11 cellular contexts compared by ENCODE assay signal in the genomic region with DNA sequence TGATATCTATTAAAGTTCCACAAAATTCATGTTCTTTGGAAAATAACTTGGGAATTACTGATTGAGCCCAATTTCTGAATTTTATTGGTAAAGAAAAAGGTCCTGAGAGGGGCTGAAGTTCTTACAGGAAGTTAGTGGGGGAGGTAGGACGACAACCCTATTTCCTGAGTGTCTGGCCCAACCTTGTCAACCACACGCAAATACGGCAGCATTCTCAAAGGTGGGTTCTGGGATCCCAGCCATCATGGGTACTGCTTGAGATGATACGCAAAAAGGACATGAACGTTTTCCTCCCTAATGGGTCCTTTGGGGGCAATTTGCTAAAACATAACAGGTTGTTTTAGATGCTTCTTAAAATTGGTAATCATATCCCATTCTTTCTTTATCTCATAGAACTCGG. TPM values are rescaled to one million over a fixed set of nuclear protein-coding genes. Genes with fewer than 3 reads are reported as not detected.
DNase-seq lines count a peak whose midpoint lies in the region; ATAC-seq and TF ChIP-seq lines count a peak whose summit lies in the region.
"Had no signal": no experiment of that assay in that cellular context is flagged by ENCODE, and none has a peak within 500 bp of the region (broad histone marks: within the 10 kb centered on the region; RNA-seq: fewer than 3 reads in every experiment).

No MANE protein-coding gene starts in this region.

- intact Hi-C loops in natural killer cell (cut with micrococcal nuclease) (no loop called here), A673 (cut with micrococcal nuclease; ENCODE audit: unreplicated experiment) (no loop called here)

- H3K9me3 ChIP-seq in DND-41 (ENCODE audit: insufficient read depth, low read length, severe bottlenecking): no peaks in the 10 kb centered on the region
- H3K9me3 ChIP-seq in KOPT-K1 (ENCODE audit: insufficient read depth, low read length, poor library complexity, severe bottlenecking): no peaks in the 10 kb centered on the region
- no peaks in the 10 kb centered on the region for H3K9me3 ChIP-seq in A673 (ENCODE audit: low read depth, low read length, poor library complexity, severe bottlenecking)

- H3K27me3 Mint-ChIP-seq in natural killer cell (ENCODE audit: low read depth in 2 of 2): no peaks in the 10 kb centered on the region

- H3K27ac Mint-ChIP-seq in natural killer cell: peak overlapping the region; percentile 96 to 98

- H3K27me3 ChIP-seq in DND-41 (ENCODE audit: insufficient read depth, low read length, poor library complexity): no peaks in the 10 kb centered on the region
- H3K27me3 ChIP-seq in A673 (replicated peaks; ENCODE audit: insufficient read depth, low read depth, low read length, poor library complexity): no peaks in the 10 kb centered on the region

- no peak overlapping the region for H3K4me2 ChIP-seq in DND-41 (ENCODE audit: insufficient read depth, low read length)

- CTCF ChIA-PET in A673 (lab: Charles Lee): no interaction called here

- H3K36me3 ChIP-seq in DND-41 (ENCODE audit: insufficient read depth, low read length): no peaks in the 10 kb centered on the region
- H3K36me3 ChIP-seq in KOPT-K1 (ENCODE audit: insufficient read depth, low read length): no peaks in the 10 kb centered on the region
- no peaks in the 10 kb centered on the region for H3K36me3 ChIP-seq in A673 (ENCODE audit: insufficient read depth, low read length, poor library complexity, severe bottlenecking)

- H3K79me2 ChIP-seq in DND-41 (ENCODE audit: insufficient read depth, low read length): peaks cover 14% of the 10 kb centered on the region

- H3K4me1 ChIP-seq in DND-41 (ENCODE audit: insufficient read depth, low read length) (peaks cover 30% of the 10 kb centered on the region), A673 (ENCODE audit: insufficient read depth, low read length, poor library complexity, severe bottlenecking) (peaks cover 18% of the 10 kb centered on the region)

- H4K20me1 ChIP-seq in DND-41 (ENCODE audit: insufficient read depth, low read length): no peaks in the 10 kb centered on the region

- DNase-seq in DND-41 (peak; percentile 23), natural killer cell (no peak), A673 (ENCODE audit: low spot score) (no peak), GM19238 (ENCODE audit: insufficient read length, low spot score) (no peak), DMS53 (lab: John Stamatoyannopoulos, UW) (no peak), AG08396 (ENCODE audit: low spot score) (no peak)
- DNase-seq in activated effector memory CD4-positive, alpha-beta T cell treated with Interleukin-2 at 50 U/mL for 16 hours: peak; percentile 43
- DNase-seq: DMS 273 treated with DMSO at 0.1 percent for 48 hours; PC-3; stimulated activated CD4-positive, alpha-beta T cell treated with anti-CD3 and anti-CD28 coated beads, Interleukin-15, amount 100 ng/mL, for 24 hours had no signal

- TF ChIP-seq CTCF in DND-41 (IDR thresholded peaks at IDR 0.05; ENCODE audit: borderline replicate concordance, extremely low read depth, low read length, poor library complexity, severe bottlenecking) (no peak), natural killer cell (IDR thresholded peaks at IDR 0.05) (no peak), A673 (conservative IDR thresholded peaks at IDR 0.05; ENCODE audit: low read depth, low read length) (no peak)

- no peak for ATAC-seq in DND-41 (ENCODE audit: insufficient read depth, low read depth)
- peak in 1 of 3 donors; percentile 16 for ATAC-seq in natural killer cell
- ATAC-seq: PC-3 had no signal

- peak overlapping the region; percentile 97 for H3K4me3 Mint-ChIP-seq in natural killer cell

- peaks cover 84 to 91% of the 10 kb centered on the region in 2 donors for H3K4me1 Mint-ChIP-seq in natural killer cell

- H3K9ac ChIP-seq in DND-41 (ENCODE audit: low read depth, low read length): no peak overlapping the region

- H3K9me3 Mint-ChIP-seq in natural killer cell: no peaks in the 10 kb centered on the region

- H3K27ac ChIP-seq in DND-41 (ENCODE audit: low read length) (no peak overlapping the region), KOPT-K1 (ENCODE audit: low read depth, low read length, poor library complexity, severe bottlenecking) (peak overlapping the region; percentile 89), A673 (ENCODE audit: low read depth, low read length, poor library complexity, severe bottlenecking) (no peak overlapping the region)

- POLR2A ChIA-PET in A673 (lab: Charles Lee; ENCODE audit: low non-redundant PET): no interaction called here

- H3K36me3 Mint-ChIP-seq in natural killer cell: no peaks in the 10 kb centered on the region

- no peak overlapping the region for H2AFZ ChIP-seq in DND-41 (ENCODE audit: low read depth, low read length)

- H3K4me3 ChIP-seq in DND-41 (ENCODE audit: low read depth in 1 of 2, low read length in 2 of 2) (no peak overlapping the region), A673 (ENCODE audit: low read depth, low read length, poor library complexity, severe bottlenecking) (no peak overlapping the region)

- BruUV-seq in A673 (replicated peaks; lab: Mats Ljungman, UMichigan): no TSS peak

RNA-seq across cellular contexts. Expression of gene PDCD4, which starts 2.7 kb away (rescaled TPM):
- total RNA-seq in natural killer cell: 100 to 1,000 TPM; 199 to 241 (median 222) TPM
- 17.3 and 23.7 TPM in 2 replicates for total RNA-seq in A673 (2021)

RNA-seq across cellular contexts. Expression of gene BBIP1, which starts 50.0 kb away (rescaled TPM):
- total RNA-seq in natural killer cell: 10 to 100 TPM; 27.2 to 58.6 (median 27.7) TPM
- total RNA-seq in A673 (2021): 32.9 and 33.9 TPM in 2 replicates

RNA-seq across cellular contexts. Expression of gene SHOC2, which starts 50.4 kb away (rescaled TPM):
- total RNA-seq in natural killer cell: 10 to 100 TPM; 81.8 to 87.6 (median 85.7) TPM
- total RNA-seq in A673 (2021): 37.6 and 40.0 TPM in 2 replicates

Comparison
In these comparisons a context has a peak if more than half of its experiments do, and no peak if none do; other contexts are left out.
1. DNase-seq: peak in DND-41 (single experiment) and activated effector memory CD4-positive, alpha-beta T cell treated with Interleukin-2 at 50 U/mL for 16 hours (single experiment); none in natural killer cell (single experiment), A673 (single experiment), GM19238 (single experiment), DMS53 (single experiment) and AG08396 (single experiment).